In the genomic region with DNA sequence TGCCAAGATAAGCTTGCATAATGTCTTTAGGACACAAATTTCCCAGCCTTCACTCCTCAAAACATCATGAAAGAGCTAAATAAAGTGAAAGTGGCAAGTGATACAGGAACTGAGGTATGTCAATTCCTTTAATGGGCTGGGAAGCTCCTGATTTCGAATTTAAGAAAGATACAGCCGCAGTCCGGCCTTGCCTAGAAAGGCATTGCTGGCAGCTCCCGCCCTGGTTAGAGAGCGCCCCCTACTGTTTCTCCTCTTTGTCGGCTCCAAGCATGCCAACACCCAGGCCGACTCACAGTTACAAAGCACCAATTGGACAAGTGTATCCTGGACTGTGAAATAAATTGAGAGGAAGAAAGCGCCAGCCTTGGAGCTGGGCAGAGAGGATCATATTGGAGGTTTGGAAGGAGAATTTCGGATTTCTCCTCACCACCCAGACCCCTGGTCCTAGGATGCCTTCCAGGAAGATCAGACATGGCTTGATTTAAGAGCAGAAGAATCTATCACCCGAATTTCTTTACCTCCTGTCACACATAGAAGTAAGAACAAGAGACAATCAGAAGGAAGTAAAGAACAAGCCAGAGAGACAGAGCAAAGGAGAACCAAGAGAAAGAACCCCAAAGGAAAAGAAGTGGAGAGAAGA, we compare ENCODE assay signal across 8 cellular contexts.
DNase-seq lines count a peak whose midpoint lies in the region; ATAC-seq lines count a peak whose summit lies in the region.

No MANE protein-coding gene starts in this region.

- H3K27ac Mint-ChIP-seq in central memory CD8-positive, alpha-beta T cell (ENCODE audit: low read depth), result no peak overlapping the region

- peak; percentile 88 for DNase-seq in AG20443 (ENCODE audit: low spot score)
- DNase-seq in NCI-H226, result peak; percentile 70
- peak; percentile 69 for DNase-seq in activated CD4-positive, CD25-positive, alpha-beta regulatory T cell treated with anti-CD3 and anti-CD28 coated beads, Interleukin-2, amount 50 U/mL, for 16 hours (ENCODE audit: low read depth, low spot score)
- peak; percentile 71 to 73 for DNase-seq in central memory CD8-positive, alpha-beta T cell (ENCODE audit: low spot score in 2 of 2)
- peak; percentile 85 for DNase-seq in kidney glomerular epithelial cell (lab: John Stamatoyannopoulos, UW)
- peak; percentile 61 to 90 for DNase-seq in stimulated activated CD4-positive, alpha-beta T cell treated with anti-CD3 and anti-CD28 coated beads, Interleukin-1b, Interleukin-23, amount 100 ng/mL, for 4 hours (ENCODE audit: low read depth in 2 of 2)

- ATAC-seq in GM19023 (IDR thresholded peaks at IDR 0.05; ENCODE audit: unreplicated experiment) (peak; percentile 88), HG03196 (IDR thresholded peaks at IDR 0.05; ENCODE audit: unreplicated experiment) (peak; percentile 85)
- peak; percentile 87 for ATAC-seq in central memory CD8-positive, alpha-beta T cell (replicated peaks; ENCODE audit: extremely low read depth, poor library complexity, severe bottlenecking)

- H3K36me3 Mint-ChIP-seq in central memory CD8-positive, alpha-beta T cell (ENCODE audit: insufficient read depth), result peaks cover 2% of the 10 kb centered on the region

- no peaks in the 10 kb centered on the region for H3K27me3 Mint-ChIP-seq in central memory CD8-positive, alpha-beta T cell

- no peak overlapping the region for H3K4me3 Mint-ChIP-seq in central memory CD8-positive, alpha-beta T cell

- no peaks in the 10 kb centered on the region for H3K4me1 Mint-ChIP-seq in central memory CD8-positive, alpha-beta T cell

- no peaks in the 10 kb centered on the region for H3K9me3 Mint-ChIP-seq in central memory CD8-positive, alpha-beta T cell

Comparison
In these comparisons a context has a peak if more than half of its experiments do, and no peak if none do; other contexts are left out.
1. Peak in every context shown above with its lines: DNase-seq and ATAC-seq.